Comparison of ENCODE assay signal across 21 cellular contexts in genomic region chr6:130369821-130370220, GRCh38.
"Had no signal": no experiment of that assay in that cellular context is flagged by ENCODE, and none has a peak within 500 bp of the region (broad histone marks: within the 10 kb centered on the region; RNA-seq: fewer than 3 reads in every experiment).

No MANE protein-coding gene starts in this region.

- H3K9me3 Mint-ChIP-seq: nephron progenitor cell; stimulated activated naive CD8-positive, alpha-beta T cell treated with anti-CD3 and anti-CD28 coated beads, Interleukin-15, Interleukin-2, amounts not matched to agents 100 ng/mL and 50 ng/mL, for 24 hours had no signal

- DNase-seq: activated CD4-positive, alpha-beta T cell treated with anti-CD3 and anti-CD28 coated beads, Interleukin-2, amount 50 U/mL, for 1 hour; activated CD8-positive, alpha-beta memory T cell treated with anti-CD3 and anti-CD28 coated beads, Interleukin-2, amount 50 U/mL, for 4 hours; activated effector memory CD4-positive, alpha-beta T cell treated with anti-CD3 and anti-CD28 coated beads, Interleukin-2, amount 50 U/mL, for 16 hours; activated naive CD4-positive, alpha-beta T cell treated with anti-CD3 and anti-CD28 coated beads, Interleukin-2, amount 50 U/mL, for 16 hours; activated T-cell treated with anti-CD3 and anti-CD28 coated beads, Interleukin-2, amount 50 U/mL, for 48 hours; aorta; left lung; midbrain; nephron progenitor cell; occipital lobe; right cardiac atrium; stimulated activated CD4-positive, alpha-beta T cell treated with anti-CD3 and anti-CD28 coated beads, Interleukin-15, amount 100 ng/mL, for 24 hours; stimulated activated CD4-positive, alpha-beta T cell treated with anti-CD3 and anti-CD28 coated beads, Interleukin-2, amount 100 ng/mL, for 48 hours; T1000; transverse colon had no signal

- H3K27ac Mint-ChIP-seq: nephron progenitor cell; stimulated activated naive CD8-positive, alpha-beta T cell treated with anti-CD3 and anti-CD28 coated beads, Interleukin-15, Interleukin-2, amounts not matched to agents 100 ng/mL and 50 ng/mL, for 24 hours had no signal

- ATAC-seq: activated CD4-positive, CD25-positive, alpha-beta regulatory T cell treated with anti-CD3 and anti-CD28 coated beads, Interleukin-2, amount 50 U/mL, for 24 hours; left lung; right cardiac atrium had no signal

- H3K4me3 ChIP-seq: coronary artery, left lung, prostate gland, skin epidermis, transverse colon, vagina had no signal

- H3K4me3 Mint-ChIP-seq: nephron progenitor cell; stimulated activated naive CD8-positive, alpha-beta T cell treated with anti-CD3 and anti-CD28 coated beads, Interleukin-15, Interleukin-2, amounts not matched to agents 100 ng/mL and 50 ng/mL, for 24 hours had no signal
